ENCODE assay signal across 12 cellular contexts in genomic region chr3:71987089-71987735, GRCh38.
DNase-seq lines count a peak whose midpoint lies in the region; ATAC-seq and TF ChIP-seq lines count a peak whose summit lies in the region.
"Had no signal": no experiment of that assay in that cellular context is flagged by ENCODE, and none has a peak within 500 bp of the region (broad histone marks: within the 10 kb centered on the region; RNA-seq: fewer than 3 reads in every experiment).

No MANE protein-coding gene starts in this region.

- no peak for ATAC-seq in natural killer cell treated with Interleukin-12 subunit alpha and Interleukin-12 subunit beta and Interleukin-15 and Interleukin-18, amount 100 ng/mL, for 72 hours
- ATAC-seq in HG03565 (IDR thresholded peaks at IDR 0.05; ENCODE audit: unreplicated experiment): no peak

- H3K36me3 ChIP-seq in breast epithelium (no peaks in the 10 kb centered on the region), left ventricle myocardium inferior (no peaks in the 10 kb centered on the region), transverse colon (no peaks in the 10 kb centered on the region)
- H3K36me3 ChIP-seq: esophagus muscularis mucosa had no signal

- no peak overlapping the region for H3K27ac Mint-ChIP-seq in MCF 10A (ENCODE audit: low read depth, unreplicated experiment)
- H3K27ac Mint-ChIP-seq in natural killer cell treated with Interleukin-12 subunit alpha and Interleukin-12 subunit beta and Interleukin-15 and Interleukin-18, amount 100 ng/mL, for 72 hours: no peak overlapping the region
- H3K27ac Mint-ChIP-seq: naive B cell had no signal

- in situ Hi-C loops in transverse colon (cut with MboI; ENCODE audit: low pct_ligation_motif_present in 1 of 4, low pct_unique_long_range_greater_than_20kb in 1 of 4, low sequenced_read_pairs in 3 of 4): no loop called here

- H3K4me1 Mint-ChIP-seq in MCF 10A (ENCODE audit: insufficient read depth, unreplicated experiment): peaks cover 11% of the 10 kb centered on the region
- peaks cover 6 to 14% of the 10 kb centered on the region in 2 donors for H3K4me1 Mint-ChIP-seq in natural killer cell treated with Interleukin-12 subunit alpha and Interleukin-12 subunit beta and Interleukin-15 and Interleukin-18, amount 100 ng/mL, for 72 hours (ENCODE audit: low read depth in 2 of 2)

- no peaks in the 10 kb centered on the region for H3K9me3 Mint-ChIP-seq in MCF 10A (ENCODE audit: unreplicated experiment)
- no peaks in the 10 kb centered on the region for H3K9me3 Mint-ChIP-seq in natural killer cell treated with Interleukin-12 subunit alpha and Interleukin-12 subunit beta and Interleukin-15 and Interleukin-18, amount 100 ng/mL, for 72 hours

- CTCF ChIA-PET in MCF 10A (lab: Yijun Ruan, JAX): interaction anchor here (0.6 to 2.7 kb wide), 15 partner anchors 10 to 822 kb away, joined by 3 to 9 read pairs (median 3); no protein-coding TSS in a partner anchor

- H3K27ac ChIP-seq in breast epithelium (no peak overlapping the region), VCaP (no peak overlapping the region), left ventricle myocardium inferior (replicated peaks) (no peak overlapping the region), transverse colon (no peak overlapping the region)
- H3K27ac ChIP-seq: esophagus muscularis mucosa had no signal

- TF ChIP-seq POLR2A in breast epithelium (IDR thresholded peaks at IDR 0.05): no peak
- no peak for TF ChIP-seq POLR2A in transverse colon (IDR thresholded peaks at IDR 0.05)

- WGBS in transverse colon (ENCODE audit: low coverage in 1 of 2), 2 donors: 74 to 79% methylated on average over 6 to 9 of the region's 9 CpGs

- TF ChIP-seq CTCF in MCF 10A (IDR thresholded peaks at IDR 0.05; ENCODE audit: unreplicated experiment) (peak; percentile 19), breast epithelium (IDR thresholded peaks at IDR 0.05) (peak in 1 of 3 donors; percentile 20), VCaP (conservative IDR thresholded peaks at IDR 0.05) (peak; percentile 76), left ventricle myocardium inferior (IDR thresholded peaks at IDR 0.05; ENCODE audit: borderline replicate concordance) (peak; percentile 65), transverse colon (IDR thresholded peaks at IDR 0.05) (peak in 4 of 5 experiments; percentile 26 to 32 (median 31))

- no peak for TF ChIP-seq EP300 in transverse colon (IDR thresholded peaks at IDR 0.05; ENCODE audit: low read depth)

- no peaks in the 10 kb centered on the region for H3K27me3 Mint-ChIP-seq in MCF 10A (ENCODE audit: insufficient read depth, unreplicated experiment)
- H3K27me3 Mint-ChIP-seq in natural killer cell treated with Interleukin-12 subunit alpha and Interleukin-12 subunit beta and Interleukin-15 and Interleukin-18, amount 100 ng/mL, for 72 hours: peaks cover 3 to 12% of the 10 kb centered on the region in 2 donors

- H3K9me3 ChIP-seq in breast epithelium (no peaks in the 10 kb centered on the region), left ventricle myocardium inferior (replicated peaks) (peaks cover 11% of the 10 kb centered on the region), transverse colon (no peaks in the 10 kb centered on the region)
- H3K9me3 ChIP-seq: esophagus muscularis mucosa had no signal

- no peak overlapping the region for H3K4me3 ChIP-seq in breast epithelium
- no peak overlapping the region for H3K4me3 ChIP-seq in left ventricle myocardium inferior
- H3K4me3 ChIP-seq in transverse colon: no peak overlapping the region
- H3K4me3 ChIP-seq: esophagus muscularis mucosa had no signal

- no peaks in the 10 kb centered on the region for H3K27me3 ChIP-seq in breast epithelium
- no peaks in the 10 kb centered on the region for H3K27me3 ChIP-seq in left ventricle myocardium inferior (ENCODE audit: low read depth)
- no peaks in the 10 kb centered on the region for H3K27me3 ChIP-seq in transverse colon
- H3K27me3 ChIP-seq: esophagus muscularis mucosa had no signal

- H3K4me1 ChIP-seq in breast epithelium (no peaks in the 10 kb centered on the region), left ventricle myocardium inferior (no peaks in the 10 kb centered on the region), transverse colon (no peaks in the 10 kb centered on the region)
- H3K4me1 ChIP-seq: esophagus muscularis mucosa had no signal

- H3K4me3 Mint-ChIP-seq in MCF 10A (ENCODE audit: unreplicated experiment): no peak overlapping the region
- no peak overlapping the region for H3K4me3 Mint-ChIP-seq in natural killer cell treated with Interleukin-12 subunit alpha and Interleukin-12 subunit beta and Interleukin-15 and Interleukin-18, amount 100 ng/mL, for 72 hours
- H3K4me3 Mint-ChIP-seq: CD14-positive monocyte, naive B cell had no signal

- peak; percentile 39 for DNase-seq in MCF 10A (ENCODE audit: unreplicated experiment)
- DNase-seq in breast epithelium (ENCODE audit: low spot score in 2 of 2): no peak
- no peak for DNase-seq in left ventricle myocardium inferior
- no peak for DNase-seq in transverse colon
- no peak for DNase-seq in DMS153 (lab: John Stamatoyannopoulos, UW)
- no peak for DNase-seq in natural killer cell treated with Interleukin-12 subunit alpha and Interleukin-12 subunit beta and Interleukin-15 and Interleukin-18, amount 100 ng/mL, for 72 hours (ENCODE audit: low spot score)
- DNase-seq: activated naive CD4-positive, alpha-beta T cell; naive B cell had no signal

- POLR2A ChIA-PET in MCF 10A (lab: Yijun Ruan, JAX): interaction anchor here (0.6 to 0.9 kb wide), 4 partner anchors 21 to 944 kb away, joined by 3 to 4 read pairs (median 3); no protein-coding TSS in a partner anchor

- H3K36me3 Mint-ChIP-seq in MCF 10A (ENCODE audit: insufficient read depth, unreplicated experiment): peaks cover 5% of the 10 kb centered on the region
- no peaks in the 10 kb centered on the region for H3K36me3 Mint-ChIP-seq in natural killer cell treated with Interleukin-12 subunit alpha and Interleukin-12 subunit beta and Interleukin-15 and Interleukin-18, amount 100 ng/mL, for 72 hours

- BruUV-seq in MCF 10A (replicated peaks; lab: Mats Ljungman, UMichigan): no TSS peak

- intact Hi-C loops in MCF 10A (cut with micrococcal nuclease) (no loop called here), breast epithelium (cut with DNase I; ENCODE audit: low total_unique reads) (no loop called here), left ventricle myocardium inferior (cut with micrococcal nuclease) (no loop called here), transverse colon (cut with DNase I; ENCODE audit: low total_unique reads) (no loop called here)
